Comparison of ENCODE assay signal across 21 cellular contexts in the genomic region with DNA sequence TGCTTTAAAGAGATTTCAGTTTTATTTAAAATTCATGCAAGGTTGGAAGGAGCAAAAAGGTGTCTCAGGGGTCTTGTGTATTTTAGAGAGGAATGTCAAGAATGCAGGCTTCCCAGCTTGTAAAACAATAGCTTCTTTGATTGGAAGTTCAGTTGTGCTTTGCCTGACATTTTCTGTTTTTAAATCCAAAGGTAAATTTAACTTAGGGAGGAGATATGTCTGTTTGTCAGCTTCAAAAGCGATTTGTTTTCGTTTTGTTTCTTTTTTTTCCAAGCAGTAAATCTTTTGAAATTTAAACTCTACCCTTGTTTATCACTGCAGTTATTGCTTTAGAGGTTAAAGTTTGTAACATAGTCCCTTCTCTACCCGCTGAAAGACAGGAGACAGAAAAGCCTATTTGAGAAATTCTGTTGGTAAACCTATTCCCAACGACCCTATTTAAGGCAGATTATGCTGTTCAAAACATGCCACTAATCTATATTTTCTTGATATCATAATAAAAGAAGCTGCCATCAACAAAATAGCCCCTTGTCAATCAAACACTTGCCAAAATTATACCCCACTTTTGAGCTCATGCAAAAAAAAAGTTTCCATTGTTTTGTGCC.
DNase-seq lines count a peak whose midpoint lies in the region; ATAC-seq, FAIRE-seq and TF ChIP-seq lines count a peak whose summit lies in the region.
"Had no signal": no experiment of that assay in that cellular context is flagged by ENCODE, and none has a peak within 500 bp of the region (broad histone marks: within the 10 kb centered on the region; RNA-seq: fewer than 3 reads in every experiment).

No MANE protein-coding gene starts in this region.

- DNase-seq in IMR-90 (no peak), mesothelial cell of epicardium (ENCODE audit: low spot score in 2 of 2, unreplicated experiment in 2 of 2) (no peak), right cardiac atrium (no peak)
- no peak for DNase-seq in activated CD4-positive, alpha-beta memory T cell treated with anti-CD3 and anti-CD28 coated beads, Interleukin-2, amount 10 ng/mL, durations not matched to agents 7 days and 5 days
- no peak for DNase-seq in natural killer cell treated with Interleukin-12 subunit alpha and Interleukin-12 subunit beta and Interleukin-15 and Interleukin-18, amount 100 ng/mL, for 72 hours (ENCODE audit: low spot score)
- DNase-seq: activated CD4-positive, CD25-positive, alpha-beta regulatory T cell; activated CD8-positive, alpha-beta memory T cell treated with anti-CD3 and anti-CD28 coated beads, Interleukin-2, amount 10 ng/mL, durations not matched to agents 7 days and 5 days; activated gamma-delta T cell treated with Interleukin-2 at 50 U/mL for 16 hours; CD8-positive, alpha-beta T cell; HFFc6; Karpas-422; NCI-H1436 treated with DMSO at 0.1 percent for 48 hours; NCI-H446 treated with DMSO at 0.1 percent for 48 hours; OCI-M1; posterior cingulate gyrus; T-cell had no signal

- CTCF ChIA-PET in IMR-90 (lab: Yijun Ruan, JAX): no interaction called here
- CTCF ChIA-PET in activated CD4-positive, alpha-beta memory T cell treated with anti-CD3 and anti-CD28 coated beads, Interleukin-2, amount 10 ng/mL, durations not matched to agents 7 days and 5 days (lab: Charles Lee): no interaction called here

- no peak overlapping the region for H2BK120ac ChIP-seq in IMR-90 (ENCODE audit: low read depth, low read length)

- H3K27ac ChIP-seq in ACC112 (ENCODE audit: low read depth, low read length): no peak overlapping the region
- H3K27ac ChIP-seq in IMR-90 (ENCODE audit: insufficient read depth, low read length): no peak overlapping the region
- H3K27ac ChIP-seq in gastroesophageal sphincter: no peak overlapping the region
- no peak overlapping the region for H3K27ac ChIP-seq in right cardiac atrium (ENCODE audit: low read length)

- no peak overlapping the region for H2AK9ac ChIP-seq in IMR-90 (replicated peaks; ENCODE audit: low read depth, low read length, poor library complexity)

- peak overlapping the region; percentile 57 for H3K27ac Mint-ChIP-seq in mesothelial cell of epicardium
- H3K27ac Mint-ChIP-seq in activated CD4-positive, alpha-beta memory T cell treated with anti-CD3 and anti-CD28 coated beads, Interleukin-2, amount 10 ng/mL, durations not matched to agents 7 days and 5 days: no peak overlapping the region
- H3K27ac Mint-ChIP-seq in natural killer cell treated with Interleukin-12 subunit alpha and Interleukin-12 subunit beta and Interleukin-15 and Interleukin-18, amount 100 ng/mL, for 72 hours: no peak overlapping the region
- H3K27ac Mint-ChIP-seq: activated CD8-positive, alpha-beta memory T cell treated with anti-CD3 and anti-CD28 coated beads, Interleukin-2, amount 10 ng/mL, durations not matched to agents 7 days and 5 days; brain; CD8-positive, alpha-beta T cell; HFFc6; T-cell had no signal

- no peaks in the 10 kb centered on the region for H3K9me3 Mint-ChIP-seq in mesothelial cell of epicardium
- no peaks in the 10 kb centered on the region for H3K9me3 Mint-ChIP-seq in activated CD4-positive, alpha-beta memory T cell treated with anti-CD3 and anti-CD28 coated beads, Interleukin-2, amount 10 ng/mL, durations not matched to agents 7 days and 5 days
- peaks cover 3% of the 10 kb centered on the region for H3K9me3 Mint-ChIP-seq in natural killer cell treated with Interleukin-12 subunit alpha and Interleukin-12 subunit beta and Interleukin-15 and Interleukin-18, amount 100 ng/mL, for 72 hours
- H3K9me3 Mint-ChIP-seq: brain; CD8-positive, alpha-beta T cell; HFFc6; T-cell had no signal

- POLR2A ChIA-PET in IMR-90 (lab: Charles Lee; ENCODE audit: unreplicated experiment): no interaction called here
- POLR2A ChIA-PET in activated CD4-positive, alpha-beta memory T cell treated with anti-CD3 and anti-CD28 coated beads, Interleukin-2, amount 10 ng/mL, durations not matched to agents 7 days and 5 days (lab: Charles Lee): no interaction called here

- no peak overlapping the region for H3K23ac ChIP-seq in IMR-90 (ENCODE audit: low read depth, low read length)

- H3K27me3 ChIP-seq in ACC112 (ENCODE audit: insufficient read depth, low read length): no peaks in the 10 kb centered on the region
- no peaks in the 10 kb centered on the region for H3K27me3 ChIP-seq in IMR-90 (ENCODE audit: control insufficient read depth, insufficient read depth, low read length)
- H3K27me3 ChIP-seq in gastroesophageal sphincter: no peaks in the 10 kb centered on the region
- no peaks in the 10 kb centered on the region for H3K27me3 ChIP-seq in right cardiac atrium (ENCODE audit: control insufficient read depth, insufficient read depth)

- H4K8ac ChIP-seq in IMR-90 (ENCODE audit: low read depth in 2 of 2, low read length in 2 of 2): no peak overlapping the region

- peak overlapping the region; percentile 49 for H3K4me2 ChIP-seq in IMR-90 (ENCODE audit: low read depth, low read length)

- no peaks in the 10 kb centered on the region for H3K36me3 Mint-ChIP-seq in mesothelial cell of epicardium
- no peaks in the 10 kb centered on the region for H3K36me3 Mint-ChIP-seq in activated CD4-positive, alpha-beta memory T cell treated with anti-CD3 and anti-CD28 coated beads, Interleukin-2, amount 10 ng/mL, durations not matched to agents 7 days and 5 days (ENCODE audit: low read depth)
- no peaks in the 10 kb centered on the region for H3K36me3 Mint-ChIP-seq in natural killer cell treated with Interleukin-12 subunit alpha and Interleukin-12 subunit beta and Interleukin-15 and Interleukin-18, amount 100 ng/mL, for 72 hours
- H3K36me3 Mint-ChIP-seq: activated CD8-positive, alpha-beta memory T cell treated with anti-CD3 and anti-CD28 coated beads, Interleukin-2, amount 10 ng/mL, durations not matched to agents 7 days and 5 days; brain; CD8-positive, alpha-beta T cell; T-cell had no signal

- no peak overlapping the region for H4K5ac ChIP-seq in IMR-90 (ENCODE audit: low read depth, low read length)

- H3K36me3 ChIP-seq in ACC112 (ENCODE audit: insufficient read depth, low read length): no peaks in the 10 kb centered on the region
- H3K36me3 ChIP-seq in IMR-90 (ENCODE audit: control insufficient read depth, insufficient read depth, low read length): no peaks in the 10 kb centered on the region
- H3K36me3 ChIP-seq in gastroesophageal sphincter: no peaks in the 10 kb centered on the region

- H3K14ac ChIP-seq in IMR-90 (replicated peaks; ENCODE audit: low read depth, low read length): no peak overlapping the region

- dilution Hi-C loops in IMR-90 (cut with HindIII; ENCODE audit: low sequenced_read_pairs, unreplicated experiment): no loop called here

- H3K9me3 ChIP-seq in IMR-90 (ENCODE audit: control insufficient read depth, insufficient read depth, low read length) (no peaks in the 10 kb centered on the region), gastroesophageal sphincter (no peaks in the 10 kb centered on the region), right cardiac atrium (ENCODE audit: control insufficient read depth, low read length) (no peaks in the 10 kb centered on the region)

- peaks cover 8% of the 10 kb centered on the region for H3K4me1 ChIP-seq in ACC112 (ENCODE audit: control insufficient read depth, insufficient read depth, low read length, unreplicated experiment)
- no peaks in the 10 kb centered on the region; the same call in 1 of the 2 replicates for H3K4me1 ChIP-seq in IMR-90 (ENCODE audit: control insufficient read depth, insufficient read depth, low read length)
- no peaks in the 10 kb centered on the region for H3K4me1 ChIP-seq in gastroesophageal sphincter
- H3K4me1 ChIP-seq in right cardiac atrium (ENCODE audit: control insufficient read depth, insufficient read depth, low read length): peaks cover 1% of the 10 kb centered on the region

- intact Hi-C loops in IMR-90 (cut with micrococcal nuclease) (no loop called here), right cardiac atrium (cut with DNase I) (no loop called here)

- no peak for TF ChIP-seq EP300 in gastroesophageal sphincter (IDR thresholded peaks at IDR 0.05)

- no peak overlapping the region for H3K56ac ChIP-seq in IMR-90 (ENCODE audit: extremely low read depth, insufficient read depth, low read length)

- H2BK15ac ChIP-seq in IMR-90 (ENCODE audit: low read depth, low read length): no peak overlapping the region

- in situ Hi-C loops in IMR-90 (cut with MboI; ENCODE audit: low sequenced_read_pairs): no loop called here

- H3K18ac ChIP-seq in IMR-90 (ENCODE audit: low read depth, low read length): no peak overlapping the region

- H4K91ac ChIP-seq in IMR-90 (ENCODE audit: insufficient read depth, low read depth, low read length): no peak overlapping the region

- no peaks in the 10 kb centered on the region for H3K27me3 Mint-ChIP-seq in mesothelial cell of epicardium (ENCODE audit: low read depth)
- H3K27me3 Mint-ChIP-seq in activated CD4-positive, alpha-beta memory T cell treated with anti-CD3 and anti-CD28 coated beads, Interleukin-2, amount 10 ng/mL, durations not matched to agents 7 days and 5 days: no peaks in the 10 kb centered on the region
- H3K27me3 Mint-ChIP-seq in natural killer cell treated with Interleukin-12 subunit alpha and Interleukin-12 subunit beta and Interleukin-15 and Interleukin-18, amount 100 ng/mL, for 72 hours: no peaks in the 10 kb centered on the region
- H3K27me3 Mint-ChIP-seq: activated CD8-positive, alpha-beta memory T cell treated with anti-CD3 and anti-CD28 coated beads, Interleukin-2, amount 10 ng/mL, durations not matched to agents 7 days and 5 days had no signal

- H2AFZ ChIP-seq in ACC112 (ENCODE audit: low read length, unreplicated experiment) (peak overlapping the region; percentile 69), IMR-90 (replicated peaks; ENCODE audit: low read length, poor library complexity) (no peak overlapping the region)

- no peak overlapping the region for H3K9ac ChIP-seq in IMR-90 (ENCODE audit: low read depth, low read length)

- no peaks in the 10 kb centered on the region for H3K79me2 ChIP-seq in ACC112 (ENCODE audit: control insufficient read depth, insufficient read depth, low read length, unreplicated experiment)

- TF ChIP-seq POLR2A in IMR-90 (IDR thresholded peaks at IDR 0.05; ENCODE audit: low read depth, low read length) (no peak), gastroesophageal sphincter (IDR thresholded peaks at IDR 0.05) (no peak)

- ATAC-seq in IMR-90 (ENCODE audit: low read depth) (no peak), gastroesophageal sphincter (no peak), right cardiac atrium (no peak)
- ATAC-seq in natural killer cell treated with Interleukin-12 subunit alpha and Interleukin-12 subunit beta and Interleukin-15 and Interleukin-18, amount 100 ng/mL, for 72 hours: no peak
- ATAC-seq: activated CD8-positive, alpha-beta memory T cell treated with anti-CD3 and anti-CD28 coated beads, Interleukin-2, amount 10 ng/mL, durations not matched to agents 7 days and 5 days; CD8-positive, alpha-beta T cell; T-cell had no signal

- H3K4ac ChIP-seq in IMR-90 (ENCODE audit: low read depth, low read length): no peak overlapping the region

- H3K4me3 Mint-ChIP-seq in mesothelial cell of epicardium: peak overlapping the region; percentile 2
- H3K4me3 Mint-ChIP-seq in activated CD4-positive, alpha-beta memory T cell treated with anti-CD3 and anti-CD28 coated beads, Interleukin-2, amount 10 ng/mL, durations not matched to agents 7 days and 5 days: no peak overlapping the region
- no peak overlapping the region for H3K4me3 Mint-ChIP-seq in natural killer cell treated with Interleukin-12 subunit alpha and Interleukin-12 subunit beta and Interleukin-15 and Interleukin-18, amount 100 ng/mL, for 72 hours
- H3K4me3 Mint-ChIP-seq: activated CD8-positive, alpha-beta memory T cell treated with anti-CD3 and anti-CD28 coated beads, Interleukin-2, amount 10 ng/mL, durations not matched to agents 7 days and 5 days; brain; CD8-positive, alpha-beta T cell; HFFc6; T-cell had no signal

- peak; percentile 15 for FAIRE-seq in endometrium (lab: Jason Lieb, UNC)
- FAIRE-seq: GM12891 had no signal

- no peak overlapping the region for H2BK5ac ChIP-seq in IMR-90 (ENCODE audit: low read depth, low read length, poor library complexity, severe bottlenecking)

- H3K9me1 ChIP-seq in IMR-90 (ENCODE audit: insufficient read depth, low read length): no peaks in the 10 kb centered on the region

- no peaks in the 10 kb centered on the region for H3K79me1 ChIP-seq in IMR-90 (ENCODE audit: low read depth in 1 of 2, low read length in 2 of 2)

- TF ChIP-seq RAD21 in IMR-90 (IDR thresholded peaks at IDR 0.05; ENCODE audit: low read length): no peak

- no peaks in the 10 kb centered on the region for H4K20me1 ChIP-seq in IMR-90 (ENCODE audit: insufficient read depth, low read length)

- BruUV-seq in IMR-90 (replicated peaks; lab: Mats Ljungman, UMichigan): no TSS peak

- H3K4me1 Mint-ChIP-seq in mesothelial cell of epicardium: peaks cover 30% of the 10 kb centered on the region
- H3K4me1 Mint-ChIP-seq in activated CD4-positive, alpha-beta memory T cell treated with anti-CD3 and anti-CD28 coated beads, Interleukin-2, amount 10 ng/mL, durations not matched to agents 7 days and 5 days: no peaks in the 10 kb centered on the region
- no peaks in the 10 kb centered on the region for H3K4me1 Mint-ChIP-seq in natural killer cell treated with Interleukin-12 subunit alpha and Interleukin-12 subunit beta and Interleukin-15 and Interleukin-18, amount 100 ng/mL, for 72 hours (ENCODE audit: low read depth in 2 of 2)
- H3K4me1 Mint-ChIP-seq: activated CD8-positive, alpha-beta memory T cell treated with anti-CD3 and anti-CD28 coated beads, Interleukin-2, amount 10 ng/mL, durations not matched to agents 7 days and 5 days; T-cell had no signal

- WGBS in IMR-90 (ENCODE audit: extremely low coverage in 2 of 2, insufficient read length in 1 of 2), 2 experiments: no CpG with 5 or more reads among the region's 4 CpGs
- 25 to 31% methylated on average over 4 of the region's 4 CpGs for WGBS in gastroesophageal sphincter (ENCODE audit: low coverage in 1 of 2), 2 donors
- WGBS in right cardiac atrium: 34% methylated on average over 4 of the region's 4 CpGs

- no peak overlapping the region for H2BK20ac ChIP-seq in IMR-90 (ENCODE audit: low read depth, low read length)

- no peak overlapping the region for H2AK5ac ChIP-seq in IMR-90 (ENCODE audit: low read depth, low read length)

- TF ChIP-seq CTCF in IMR-90 (conservative IDR thresholded peaks at IDR 0.05; ENCODE audit: low read depth, low read length) (no peak), mesothelial cell of epicardium (IDR thresholded peaks at IDR 0.05; ENCODE audit: unreplicated experiment) (no peak), gastroesophageal sphincter (IDR thresholded peaks at IDR 0.05) (no peak)

- no peak overlapping the region for H3K4me3 ChIP-seq in ACC112 (ENCODE audit: low read depth, low read length)
- no peak overlapping the region for H3K4me3 ChIP-seq in IMR-90 (ENCODE audit: insufficient read depth, low read depth, low read length)
- H3K4me3 ChIP-seq in gastroesophageal sphincter: no peak overlapping the region
- H3K4me3 ChIP-seq in right cardiac atrium (ENCODE audit: low read length): no peak overlapping the region
